Comparison of ENCODE assay signal across 21 cellular contexts in the genomic region with DNA sequence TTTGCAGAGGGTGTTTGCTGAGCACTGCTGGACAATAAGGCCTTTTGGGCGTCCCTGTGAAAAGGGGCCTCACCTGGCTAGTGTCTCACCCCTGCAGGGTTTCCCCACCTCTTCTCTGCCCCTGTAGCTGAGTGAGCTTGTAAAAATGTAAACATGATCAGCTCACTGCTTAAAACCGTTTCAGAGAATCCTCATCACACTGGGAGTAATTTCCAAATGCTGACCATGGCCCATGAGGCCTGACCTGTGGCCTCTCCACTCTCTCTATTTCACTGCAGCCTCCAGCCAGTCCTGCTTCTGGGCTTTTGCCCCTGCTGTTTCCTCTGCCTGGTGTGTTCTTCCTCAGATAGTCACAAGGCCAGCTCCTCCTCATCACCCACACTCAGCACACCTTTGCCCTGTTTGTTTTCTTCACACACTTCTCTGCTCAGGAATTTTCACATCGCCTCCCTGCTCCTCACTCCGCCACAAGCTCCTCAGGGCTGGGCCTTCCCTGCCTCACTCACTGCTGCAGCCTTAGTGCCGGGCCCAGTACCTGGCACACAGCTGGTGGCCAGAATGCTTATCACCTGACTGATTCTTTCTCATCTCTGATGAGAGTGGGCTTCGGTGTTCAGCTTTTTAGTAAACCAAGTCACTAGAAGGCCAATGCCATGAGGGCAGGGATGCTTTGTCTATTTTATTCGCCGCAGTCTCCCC.
A peak's percentile ranks its signal among the peaks of the same experiment; 100 is the strongest.
DNase-seq lines count a peak whose midpoint lies in the region; ATAC-seq and TF ChIP-seq lines count a peak whose summit lies in the region.
"Had no signal": no experiment of that assay in that cellular context is flagged by ENCODE, and none has a peak within 500 bp of the region (broad histone marks: within the 10 kb centered on the region; RNA-seq: fewer than 3 reads in every experiment).

No MANE protein-coding gene starts in this region.

- H3K36me3 ChIP-seq in endodermal cell (ENCODE audit: control insufficient read depth, insufficient read depth, low read length): no peaks in the 10 kb centered on the region
- no peaks in the 10 kb centered on the region for H3K36me3 ChIP-seq in osteoblast (ENCODE audit: insufficient read depth, low read length)
- H3K36me3 ChIP-seq: MG63, Peyer's patch, SJSA1 had no signal

- 85 to 88% methylated on average over 8 of the region's 8 CpGs for WGBS in endodermal cell (ENCODE audit: insufficient coverage in 1 of 2, insufficient read length in 1 of 2), 2 experiments

- H4K20me1 ChIP-seq in osteoblast (ENCODE audit: insufficient read depth, low read length): no peaks in the 10 kb centered on the region

- H3K27me3 Mint-ChIP-seq in activated naive CD4-positive, alpha-beta T cell treated with anti-CD3 and anti-CD28 coated beads, Interleukin-2, amount 10 ng/mL, durations not matched to agents 7 days and 5 days: peaks cover 42% of the 10 kb centered on the region
- H3K27me3 Mint-ChIP-seq in HFFc6 (ENCODE audit: insufficient read depth): peaks cover 39% of the 10 kb centered on the region
- H3K27me3 Mint-ChIP-seq in endodermal cell (ENCODE audit: insufficient read depth): no peaks in the 10 kb centered on the region

- DNase-seq in activated naive CD4-positive, alpha-beta T cell treated with anti-CD3 and anti-CD28 coated beads, Interleukin-2, amount 10 ng/mL, durations not matched to agents 7 days and 5 days: no peak
- DNase-seq in activated naive CD4-positive, alpha-beta T cell treated with anti-CD3 and anti-CD28 coated beads, Interleukin-2, amount 50 U/mL, for 16 hours: no peak
- no peak for DNase-seq in HFFc6
- DNase-seq in endodermal cell: peak; percentile 83
- DNase-seq in osteoblast (ENCODE audit: insufficient read length, low spot score, missing footprints): peak; percentile 76
- no peak for DNase-seq in RPMI8226
- DNase-seq: C1 segment of cervical spinal cord; Calu3; CD8-positive, alpha-beta memory T cell; DMS153; MG63; NCI-H1417; NCI-H1694 treated with DMSO at 0.1 percent for 48 hours; NCI-H2081 treated with DMSO at 0.1 percent for 48 hours; NCI-H2171 treated with DMSO at 0.1 percent for 48 hours; NCI-H526; Peyer's patch had no signal

- H3K4me2 ChIP-seq in osteoblast (ENCODE audit: insufficient read depth, low read length): no peak overlapping the region

- no peaks in the 10 kb centered on the region for H3K79me2 ChIP-seq in osteoblast (ENCODE audit: insufficient read depth, low read length)

- H3K27me3 ChIP-seq in endodermal cell (ENCODE audit: control insufficient read depth, insufficient read depth, low read length, poor library complexity, severe bottlenecking) (no peaks in the 10 kb centered on the region), osteoblast (ENCODE audit: insufficient read depth, low read length) (peaks cover 7% of the 10 kb centered on the region)
- H3K27me3 ChIP-seq: MG63, Peyer's patch, SJSA1 had no signal

- H3K9me3 Mint-ChIP-seq in activated naive CD4-positive, alpha-beta T cell treated with anti-CD3 and anti-CD28 coated beads, Interleukin-2, amount 10 ng/mL, durations not matched to agents 7 days and 5 days: no peaks in the 10 kb centered on the region
- H3K9me3 Mint-ChIP-seq in HFFc6: no peaks in the 10 kb centered on the region
- H3K9me3 Mint-ChIP-seq in endodermal cell: no peaks in the 10 kb centered on the region
- H3K9me3 Mint-ChIP-seq: CD8-positive, alpha-beta memory T cell had no signal

- CTCF ChIA-PET in activated naive CD4-positive, alpha-beta T cell treated with anti-CD3 and anti-CD28 coated beads, Interleukin-2, amount 10 ng/mL, durations not matched to agents 7 days and 5 days (lab: Charles Lee): interaction anchor here (0.8 kb wide), 1 partner anchor 37 kb away, joined by 3 read pairs; no protein-coding TSS in a partner anchor

- ATAC-seq in GM18868 (IDR thresholded peaks at IDR 0.05; ENCODE audit: unreplicated experiment) (no peak), HG02885 (IDR thresholded peaks at IDR 0.05; ENCODE audit: poor library complexity, unreplicated experiment) (no peak)

- H3K9me3 ChIP-seq in endodermal cell (ENCODE audit: control insufficient read depth, low read length) (no peaks in the 10 kb centered on the region), osteoblast (ENCODE audit: low read depth, low read length) (no peaks in the 10 kb centered on the region)
- H3K9me3 ChIP-seq: MG63, Peyer's patch, SJSA1 had no signal

- no peak overlapping the region for H3K4me3 Mint-ChIP-seq in activated naive CD4-positive, alpha-beta T cell treated with anti-CD3 and anti-CD28 coated beads, Interleukin-2, amount 10 ng/mL, durations not matched to agents 7 days and 5 days
- H3K4me3 Mint-ChIP-seq in HFFc6 (no peak overlapping the region), endodermal cell (no peak overlapping the region)

- TF ChIP-seq CTCF in HFFc6 (IDR thresholded peaks at IDR 0.05) (peak; percentile 21; the same call in 1 of the 2 replicates), endodermal cell (conservative IDR thresholded peaks at IDR 0.05) (peak; percentile 73), osteoblast (IDR thresholded peaks at IDR 0.05; ENCODE audit: extremely low read depth, low read depth, low read length) (no peak)

- H3K27ac Mint-ChIP-seq in activated naive CD4-positive, alpha-beta T cell treated with anti-CD3 and anti-CD28 coated beads, Interleukin-2, amount 10 ng/mL, durations not matched to agents 7 days and 5 days: peak overlapping the region; percentile 55
- no peak overlapping the region for H3K27ac Mint-ChIP-seq in HFFc6
- peak overlapping the region; percentile 80 for H3K27ac Mint-ChIP-seq in endodermal cell

- no peak overlapping the region for H2AFZ ChIP-seq in osteoblast (ENCODE audit: low read length)

- H3K4me3 ChIP-seq in endodermal cell (ENCODE audit: low read length): no peak overlapping the region
- no peak overlapping the region for H3K4me3 ChIP-seq in osteoblast (ENCODE audit: insufficient read depth, low read length)
- H3K4me3 ChIP-seq: MG63, Peyer's patch, SJSA1 had no signal

- no peaks in the 10 kb centered on the region for H3K36me3 Mint-ChIP-seq in activated naive CD4-positive, alpha-beta T cell treated with anti-CD3 and anti-CD28 coated beads, Interleukin-2, amount 10 ng/mL, durations not matched to agents 7 days and 5 days
- no peaks in the 10 kb centered on the region for H3K36me3 Mint-ChIP-seq in HFFc6 (ENCODE audit: low read depth)
- H3K36me3 Mint-ChIP-seq in endodermal cell (ENCODE audit: low read depth): no peaks in the 10 kb centered on the region
- H3K36me3 Mint-ChIP-seq: CD8-positive, alpha-beta memory T cell had no signal

- H3K27ac ChIP-seq in endodermal cell (ENCODE audit: low read depth, low read length) (no peak overlapping the region), osteoblast (ENCODE audit: low read depth, low read length) (no peak overlapping the region)
- H3K27ac ChIP-seq: 22Rv1, Peyer's patch, SJSA1 had no signal

- peaks cover 5% of the 10 kb centered on the region for H3K4me1 ChIP-seq in endodermal cell (ENCODE audit: control insufficient read depth, insufficient read depth, low read length)
- no peaks in the 10 kb centered on the region for H3K4me1 ChIP-seq in osteoblast (ENCODE audit: insufficient read depth, low read length)
- H3K4me1 ChIP-seq: SJSA1 had no signal

- H3K9ac ChIP-seq in endodermal cell (ENCODE audit: extremely low read depth, low read length, poor library complexity, severe bottlenecking): no peak overlapping the region

- peaks cover 18% of the 10 kb centered on the region for H3K4me1 Mint-ChIP-seq in activated naive CD4-positive, alpha-beta T cell treated with anti-CD3 and anti-CD28 coated beads, Interleukin-2, amount 10 ng/mL, durations not matched to agents 7 days and 5 days
- peaks cover 5% of the 10 kb centered on the region; the same call in 1 of the 2 replicates for H3K4me1 Mint-ChIP-seq in HFFc6 (ENCODE audit: low read depth)
- H3K4me1 Mint-ChIP-seq in endodermal cell: peaks cover 17% of the 10 kb centered on the region

Comparison
In these comparisons a context has a peak if more than half of its experiments do, and no peak if none do; other contexts are left out.
1. DNase-seq: peak in endodermal cell (single experiment) and osteoblast (single experiment); none in activated naive CD4-positive, alpha-beta T cell treated with anti-CD3 and anti-CD28 coated beads, Interleukin-2, amount 10 ng/mL, durations not matched to agents 7 days and 5 days (single experiment), activated naive CD4-positive, alpha-beta T cell treated with anti-CD3 and anti-CD28 coated beads, Interleukin-2, amount 50 U/mL, for 16 hours (single experiment), HFFc6 (single experiment) and RPMI8226 (single experiment).